8 cellular contexts compared by ENCODE assay signal in the genomic region with DNA sequence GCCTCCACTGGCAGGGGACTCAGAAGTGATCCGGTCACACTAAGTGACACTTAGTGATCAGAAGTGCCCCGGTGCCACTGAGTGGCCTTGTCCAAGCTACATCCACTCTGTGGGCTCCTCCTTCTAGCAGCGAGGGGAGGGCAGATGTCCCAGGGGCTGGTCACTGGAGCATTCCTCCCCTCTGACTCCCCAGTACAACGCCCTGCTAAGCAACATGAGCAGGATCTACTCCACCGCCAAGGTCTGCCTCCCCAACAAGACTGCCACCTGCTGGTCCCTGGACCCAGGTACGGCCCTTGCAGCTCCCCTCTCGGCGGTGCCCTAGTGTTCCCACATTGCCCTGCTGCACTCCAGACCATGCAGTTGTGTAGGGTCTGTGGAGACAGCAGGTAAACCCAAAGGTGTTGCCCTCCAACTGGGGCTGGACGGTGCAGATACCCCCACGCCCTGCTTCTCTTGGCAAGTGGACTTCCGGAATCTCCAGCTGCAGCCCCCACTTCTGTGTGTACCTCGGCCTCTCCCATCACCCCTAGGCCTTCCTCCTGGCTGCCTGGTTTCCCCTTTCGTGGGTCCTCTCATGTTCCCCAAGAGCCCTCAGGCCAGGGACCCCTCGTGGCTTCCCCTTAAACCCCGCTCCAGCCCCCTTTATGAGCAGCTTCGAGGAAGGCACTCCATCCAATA. TPM values are rescaled to one million over a fixed set of nuclear protein-coding genes. Genes with fewer than 3 reads are reported as not detected.
DNase-seq lines count a peak whose midpoint lies in the region; ATAC-seq and TF ChIP-seq lines count a peak whose summit lies in the region.

No MANE protein-coding gene starts in this region.

- no peak overlapping the region for H3K27ac ChIP-seq in duodenal mucosa (ENCODE audit: low read depth, low read length)
- H3K27ac ChIP-seq in lung (ENCODE audit: low read depth in 1 of 2, low read length in 1 of 2) = peak overlapping the region in 1 of 2 donors; percentile 37

- H3K9me3 ChIP-seq in duodenal mucosa (ENCODE audit: control insufficient read depth in 1 of 2, low read length in 2 of 2) (no peaks in the 10 kb centered on the region), lung (ENCODE audit: control insufficient read depth in 2 of 2, insufficient read depth in 1 of 2, low read length in 1 of 2) (no peaks in the 10 kb centered on the region)

- 33 to 38% methylated on average over 16 of the region's 16 CpGs for WGBS in lung, 2 donors

- H3K9ac ChIP-seq in duodenal mucosa (ENCODE audit: low read depth in 1 of 2, low read length in 2 of 2) = peak overlapping the region; percentile 56 to 63

- H3K4me1 ChIP-seq in duodenal mucosa (ENCODE audit: control insufficient read depth in 1 of 2, insufficient read depth in 2 of 2, low read length in 2 of 2) (peaks cover 17 to 36% of the 10 kb centered on the region in 2 donors), lung (ENCODE audit: control insufficient read depth in 2 of 2, insufficient read depth in 2 of 2, low read length in 2 of 2) (peaks cover 0 to 17% of the 10 kb centered on the region in 2 donors)

- DNase-seq in NCI-H2029 (lab: John Stamatoyannopoulos, UW) = peak; percentile 23
- no peak for DNase-seq in NCI-H2029 treated with DMSO at 0.1 percent for 48 hours (lab: John Stamatoyannopoulos, UW)
- peak; percentile 77 to 92 for DNase-seq in NCI-H526 (lab: John Stamatoyannopoulos, UW)
- DNase-seq in activated CD4-positive, alpha-beta T cell treated with anti-CD3 and anti-CD28 coated beads, Interleukin-2, amount 50 U/mL, for 24 hours (ENCODE audit: low read depth in 1 of 2, low spot score in 1 of 2) = peak; percentile 57 to 58
- DNase-seq in lung (ENCODE audit: low spot score) = peak; percentile 82
- peak; percentile 50 for DNase-seq in stimulated activated CD8-positive, alpha-beta memory T cell treated with anti-CD3 and anti-CD28 coated beads, Interleukin-12 subunit alpha, Interleukin-12 subunit beta, amount 100 ng/mL, for 1 hour (ENCODE audit: low read depth)

- H3K27me3 ChIP-seq in duodenal mucosa (ENCODE audit: control insufficient read depth in 1 of 2, insufficient read depth in 2 of 2, low read length in 2 of 2) = no peaks in the 10 kb centered on the region
- no peaks in the 10 kb centered on the region for H3K27me3 ChIP-seq in lung (ENCODE audit: control insufficient read depth, insufficient read depth)

- peak; percentile 63 for TF ChIP-seq CTCF in lung (IDR thresholded peaks at IDR 0.05; ENCODE audit: control extremely low read depth, extremely low read depth)

- peak; percentile 59 for ATAC-seq in HG03064 (IDR thresholded peaks at IDR 0.05; ENCODE audit: low read depth, unreplicated experiment)
- ATAC-seq in lung (ENCODE audit: insufficient read depth, low FRiP score) = peak; percentile 78

- H3K36me3 ChIP-seq in duodenal mucosa (ENCODE audit: control insufficient read depth in 1 of 2, insufficient read depth in 2 of 2, low read length in 2 of 2) (peaks cover 15 to 30% of the 10 kb centered on the region in 2 donors), lung (ENCODE audit: control insufficient read depth in 2 of 2, insufficient read depth in 2 of 2, low read length in 2 of 2) (no peaks in the 10 kb centered on the region)

- H3K4me3 ChIP-seq in duodenal mucosa (ENCODE audit: low read depth in 1 of 2, low read length in 2 of 2) (peak overlapping the region; percentile 72 to 76), lung (no peak overlapping the region)

RNA-seq across cellular contexts. Expression of a gene that starts 2.1 kb away (rescaled TPM):
- 10 to 100 TPM; 48.5 to 87.3 TPM for total RNA-seq in lung
- polyA plus RNA-seq in lung = 10 to 100 TPM in 1 of 2 donors, 1 to 10 TPM in 1; 5.5 to 22.1 TPM

RNA-seq across cellular contexts. Expression of a gene that starts 32.8 kb away (rescaled TPM):
- 10 to 100 TPM; 42.4 to 97.9 TPM for total RNA-seq in lung
- polyA plus RNA-seq in lung = 10 to 100 TPM; 41.2 to 49.2 TPM

RNA-seq across cellular contexts. Expression of a gene that starts 44.2 kb away (rescaled TPM):
- total RNA-seq in lung = 1 to 10 TPM in 1 of 2 donors, under 1 TPM in 1; 0.55 to 1.6 TPM
- polyA plus RNA-seq in lung = under 1 TPM; 0.05 to 0.06 TPM
